Comparison of ENCODE assay signal across 28 cellular contexts in the genomic region with DNA sequence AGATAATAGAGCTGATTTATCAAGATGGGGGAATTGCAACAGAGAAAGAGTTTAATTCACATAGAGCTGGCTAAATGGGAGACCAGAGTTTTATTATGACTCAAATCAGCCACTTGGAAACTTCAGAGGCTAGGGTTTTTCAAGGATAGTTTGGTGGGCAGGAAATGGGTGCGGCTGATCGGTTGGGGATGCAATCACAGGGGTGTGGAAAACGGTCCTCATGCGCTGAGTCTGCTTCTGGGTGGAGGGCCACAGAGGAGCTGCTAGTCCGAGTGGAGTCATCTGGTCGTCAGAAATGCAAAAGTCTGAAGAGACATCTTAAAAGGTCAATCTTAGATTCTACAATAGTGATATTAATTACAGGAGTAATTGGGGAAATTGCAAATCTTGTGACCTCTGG.
"Had no signal": no experiment of that assay in that cellular context is flagged by ENCODE, and none has a peak within 500 bp of the region (broad histone marks: within the 10 kb centered on the region; RNA-seq: fewer than 3 reads in every experiment).

No MANE protein-coding gene starts in this region.

- H3K27ac ChIP-seq: adrenal gland, body of pancreas, Peyer's patch, SK-N-MC, WERI-Rb-1 had no signal

- H3K4me3 ChIP-seq: adrenal gland, body of pancreas, MG63, Peyer's patch, SK-N-MC had no signal

- H3K4me1 ChIP-seq: adrenal gland, Peyer's patch had no signal

- DNase-seq: activated CD4-positive, alpha-beta T cell treated with anti-CD3 and anti-CD28 coated beads, Interleukin-2, amount 10 ng/mL, durations not matched to agents 24 days and 14 days; activated CD4-positive, alpha-beta T cell treated with anti-CD3 and anti-CD28 coated beads, Interleukin-2, amount 50 U/mL, for 4 hours; activated CD8-positive, alpha-beta T cell treated with anti-CD3 and anti-CD28 coated beads for 36 hours; activated gamma-delta T cell treated with Interleukin-2 at 50 U/mL for 16 hours; activated naive CD4-positive, alpha-beta T cell treated with anti-CD3 and anti-CD28 coated beads for 36 hours; activated T-cell treated with anti-CD3 and anti-CD28 coated beads for 4 hours; activated T-cell treated with anti-CD3 and anti-CD28 coated beads, Interleukin-2, amount 50 U/mL, for 4 hours; adrenal gland; central memory CD4-positive, alpha-beta T cell; Kasumi-1; KG1; MG63; NCI-H1048; NCI-H1105 treated with DMSO at 0.1 percent for 48 hours; NCI-H1436; NCI-H1694; NCI-H1930; NCI-H2081 treated with DMSO at 0.1 percent for 48 hours; NCI-H226; NCI-H446 treated with DMSO at 0.1 percent for 48 hours; PC-3; Peyer's patch; RPMI8226; T1000; WERI-Rb-1 had no signal

- ATAC-seq: activated CD8-positive, alpha-beta T cell treated with anti-CD3 and anti-CD28 coated beads for 36 hours; activated naive CD4-positive, alpha-beta T cell treated with anti-CD3 and anti-CD28 coated beads, Interleukin-2, amount 50 U/mL, for 72 hours; activated T-cell treated with anti-CD3 and anti-CD28 coated beads, Interleukin-2, amount 50 U/mL, for 4 hours; body of pancreas; PC-3 had no signal

- H3K36me3 ChIP-seq: adrenal gland, MG63, Peyer's patch, WERI-Rb-1 had no signal

- H3K27me3 ChIP-seq: adrenal gland, body of pancreas, Peyer's patch had no signal

- H3K9me3 ChIP-seq: adrenal gland, body of pancreas, MG63, Peyer's patch had no signal
